20 cellular contexts compared by ENCODE assay signal in genomic region chr6:2715737-2716136, GRCh38. TPM values are rescaled to one million over a fixed set of nuclear protein-coding genes. Genes with fewer than 3 reads are reported as not detected.
"Had no signal": no experiment of that assay in that cellular context is flagged by ENCODE, and none has a peak within 500 bp of the region (broad histone marks: within the 10 kb centered on the region; RNA-seq: fewer than 3 reads in every experiment).

No MANE protein-coding gene starts in this region.

- ATAC-seq: activated CD8-positive, alpha-beta T cell treated with anti-CD3 and anti-CD28 coated beads, Interleukin-2, amount 10 ng/mL, durations not matched to agents 7 days and 5 days; activated T-cell treated with anti-CD3 and anti-CD28 coated beads, Interleukin-2, amount 50 U/mL, for 4 hours; gastrocnemius medialis; lower lobe of right lung; stimulated activated naive CD8-positive, alpha-beta T cell treated with anti-CD3 and anti-CD28 coated beads, Interleukin-15, Interleukin-2, amounts not matched to agents 100 U/mL and 50 U/mL, for 24 hours had no signal

- H3K9me3 Mint-ChIP-seq: central memory CD8-positive, alpha-beta T cell had no signal

- H3K4me1 Mint-ChIP-seq: activated CD4-positive, alpha-beta T cell treated with anti-CD3 and anti-CD28 coated beads, Interleukin-2, amount 10 ng/mL, durations not matched to agents 24 days and 14 days; activated naive CD4-positive, alpha-beta T cell treated with anti-CD3 and anti-CD28 coated beads, Interleukin-2, amount 10 ng/mL, durations not matched to agents 7 days and 5 days; central memory CD8-positive, alpha-beta T cell had no signal

- H3K36me3 Mint-ChIP-seq: activated naive CD4-positive, alpha-beta T cell treated with anti-CD3 and anti-CD28 coated beads, Interleukin-2, amount 10 ng/mL, durations not matched to agents 7 days and 5 days had no signal

- H3K4me3 ChIP-seq: ascending aorta, coronary artery, gastrocnemius medialis, lower lobe of right lung, tibial nerve had no signal

- H3K27ac Mint-ChIP-seq: activated CD4-positive, alpha-beta T cell treated with anti-CD3 and anti-CD28 coated beads, Interleukin-2, amount 10 ng/mL, durations not matched to agents 24 days and 14 days; activated CD8-positive, alpha-beta T cell treated with anti-CD3 and anti-CD28 coated beads, Interleukin-2, amount 10 ng/mL, durations not matched to agents 7 days and 5 days; activated naive CD4-positive, alpha-beta T cell treated with anti-CD3 and anti-CD28 coated beads, Interleukin-2, amount 10 ng/mL, durations not matched to agents 7 days and 5 days; nephron had no signal

- H3K4me1 ChIP-seq: ascending aorta, lower lobe of right lung, parathyroid adenoma had no signal

- H3K4me3 Mint-ChIP-seq: activated CD4-positive, alpha-beta T cell treated with anti-CD3 and anti-CD28 coated beads, Interleukin-2, amount 10 ng/mL, durations not matched to agents 24 days and 14 days; activated CD8-positive, alpha-beta T cell treated with anti-CD3 and anti-CD28 coated beads, Interleukin-2, amount 10 ng/mL, durations not matched to agents 7 days and 5 days; activated naive CD4-positive, alpha-beta T cell treated with anti-CD3 and anti-CD28 coated beads, Interleukin-2, amount 10 ng/mL, durations not matched to agents 7 days and 5 days; activated T-cell treated with anti-CD3 and anti-CD28 coated beads, Interleukin-2, amount 50 U/mL, for 4 hours; central memory CD8-positive, alpha-beta T cell; nephron had no signal

- H3K79me2 ChIP-seq: parathyroid adenoma had no signal

- H3K9me3 ChIP-seq: ascending aorta, gastrocnemius medialis, lower lobe of right lung had no signal

- H3K36me3 ChIP-seq: ascending aorta, lower lobe of right lung, tibial nerve had no signal

- H3K27ac ChIP-seq: ascending aorta, coronary artery, lower lobe of right lung, parathyroid adenoma, tibial nerve had no signal

- DNase-seq: activated CD4-positive, alpha-beta T cell treated with anti-CD3 and anti-CD28 coated beads, Interleukin-2, amount 10 ng/mL, durations not matched to agents 24 days and 14 days; activated CD4-positive, CD25-positive, alpha-beta regulatory T cell; activated CD8-positive, alpha-beta memory T cell treated with anti-CD3 and anti-CD28 coated beads, Interleukin-2, amount 50 U/mL, for 4 hours; activated CD8-positive, alpha-beta T cell treated with anti-CD3 and anti-CD28 coated beads, Interleukin-2, amount 10 ng/mL, durations not matched to agents 7 days and 5 days; activated effector memory CD4-positive, alpha-beta T cell treated with Interleukin-2 at 50 U/mL for 16 hours; activated naive CD4-positive, alpha-beta T cell treated with anti-CD3 and anti-CD28 coated beads, Interleukin-2, amount 10 ng/mL, durations not matched to agents 7 days and 5 days; activated T-cell treated with anti-CD3 and anti-CD28 coated beads, Interleukin-2, amount 50 U/mL, for 4 hours; erythroblast; gastrocnemius medialis; head of caudate nucleus; kidney glomerular epithelial cell; lower lobe of right lung; stimulated activated naive CD8-positive, alpha-beta T cell treated with anti-CD3 and anti-CD28 coated beads, Interleukin-15, Interleukin-2, amounts not matched to agents 100 U/mL and 50 U/mL, for 24 hours; T1000 had no signal

- H2AFZ ChIP-seq: parathyroid adenoma had no signal

- H3K27me3 ChIP-seq: ascending aorta, gastrocnemius medialis, tibial nerve had no signal

RNA-seq across cellular contexts. Expression of gene MYLK4, which starts 35.0 kb away (rescaled TPM):
- total RNA-seq: ascending aorta had no signal
